1 cellular context compared by ENCODE assay signal in the genomic region with DNA sequence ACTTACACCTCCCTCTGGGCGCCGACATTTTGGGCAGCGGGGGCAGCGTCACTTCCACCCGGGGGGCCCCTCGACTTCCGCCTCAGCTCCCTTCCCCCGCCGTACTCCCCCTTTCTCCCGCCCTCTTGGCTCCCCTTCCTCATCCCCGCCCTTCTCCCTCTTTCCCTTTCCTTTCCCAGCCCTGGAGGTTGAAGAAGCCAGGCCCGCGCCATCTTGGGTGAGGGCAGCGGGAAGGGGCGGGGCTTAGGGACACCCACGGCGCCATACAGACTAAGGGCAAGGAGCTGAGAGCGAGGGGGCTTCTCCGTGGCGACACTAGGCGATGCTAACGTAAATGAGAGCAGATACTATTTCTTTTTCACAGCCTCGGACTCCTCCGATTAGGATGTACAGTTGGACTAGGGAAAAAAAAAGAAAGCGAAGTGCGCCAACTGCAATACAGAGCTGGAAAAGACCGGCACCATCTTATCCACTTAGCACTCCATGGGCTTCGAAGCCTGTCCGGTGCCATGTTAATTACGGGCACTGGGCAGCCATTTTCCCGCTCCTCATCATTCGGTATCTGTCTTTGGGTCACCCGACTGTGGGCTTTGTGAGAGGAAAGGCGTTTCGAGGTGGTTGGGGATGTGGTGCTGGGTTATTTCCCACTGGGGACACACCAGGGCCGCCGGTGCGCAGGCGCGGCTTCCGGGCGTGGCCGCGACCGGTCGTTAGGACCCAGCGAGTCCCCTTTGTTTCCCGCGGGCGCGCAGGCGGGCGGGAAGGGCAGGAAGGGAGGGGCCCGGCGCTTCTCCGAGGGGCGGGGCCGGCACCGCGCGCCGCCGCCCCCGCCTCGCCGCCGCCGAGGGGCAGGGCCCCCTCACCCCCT.
A peak's percentile ranks its signal among the peaks of the same experiment; 100 is the strongest.
TF ChIP-seq lines count a peak whose summit lies in the region.

A gene with protein sequence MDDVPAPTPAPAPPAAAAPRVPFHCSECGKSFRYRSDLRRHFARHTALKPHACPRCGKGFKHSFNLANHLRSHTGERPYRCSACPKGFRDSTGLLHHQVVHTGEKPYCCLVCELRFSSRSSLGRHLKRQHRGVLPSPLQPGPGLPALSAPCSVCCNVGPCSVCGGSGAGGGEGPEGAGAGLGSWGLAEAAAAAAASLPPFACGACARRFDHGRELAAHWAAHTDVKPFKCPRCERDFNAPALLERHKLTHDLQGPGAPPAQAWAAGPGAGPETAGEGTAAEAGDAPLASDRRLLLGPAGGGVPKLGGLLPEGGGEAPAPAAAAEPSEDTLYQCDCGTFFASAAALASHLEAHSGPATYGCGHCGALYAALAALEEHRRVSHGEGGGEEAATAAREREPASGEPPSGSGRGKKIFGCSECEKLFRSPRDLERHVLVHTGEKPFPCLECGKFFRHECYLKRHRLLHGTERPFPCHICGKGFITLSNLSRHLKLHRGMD (minus strand): TSS at position 50 of the 868 bp plus-strand sequence. CDS start 1,652 bp downstream, outside the sequence.
A gene with protein sequence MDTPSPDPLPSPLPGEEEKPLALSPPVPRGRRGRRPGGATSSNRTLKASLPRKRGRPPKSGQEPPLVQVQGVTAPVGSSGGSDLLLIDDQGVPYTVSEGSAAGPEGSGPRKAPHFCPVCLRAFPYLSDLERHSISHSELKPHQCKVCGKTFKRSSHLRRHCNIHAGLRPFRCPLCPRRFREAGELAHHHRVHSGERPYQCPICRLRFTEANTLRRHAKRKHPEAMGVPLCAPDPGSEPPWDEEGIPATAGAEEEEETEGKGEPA (plus strand): TSS at position 821 of the 868 bp plus-strand sequence. CDS start 1,825 bp downstream, outside the sequence.

TF ChIP-seq in K562, 482 proteins besides CTCF, POLR2A, EP300 and RAD21 (continued from another document and continues in another):
- TF ChIP-seq, protein P1, sequence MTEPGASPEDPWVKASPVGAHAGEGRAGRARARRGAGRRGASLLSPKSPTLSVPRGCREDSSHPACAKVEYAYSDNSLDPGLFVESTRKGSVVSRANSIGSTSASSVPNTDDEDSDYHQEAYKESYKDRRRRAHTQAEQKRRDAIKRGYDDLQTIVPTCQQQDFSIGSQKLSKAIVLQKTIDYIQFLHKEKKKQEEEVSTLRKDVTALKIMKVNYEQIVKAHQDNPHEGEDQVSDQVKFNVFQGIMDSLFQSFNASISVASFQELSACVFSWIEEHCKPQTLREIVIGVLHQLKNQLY (CRISPR knock-in tag; conservative IDR thresholded peaks at IDR 0.05), result no peak
- TF ChIP-seq, protein P2, sequence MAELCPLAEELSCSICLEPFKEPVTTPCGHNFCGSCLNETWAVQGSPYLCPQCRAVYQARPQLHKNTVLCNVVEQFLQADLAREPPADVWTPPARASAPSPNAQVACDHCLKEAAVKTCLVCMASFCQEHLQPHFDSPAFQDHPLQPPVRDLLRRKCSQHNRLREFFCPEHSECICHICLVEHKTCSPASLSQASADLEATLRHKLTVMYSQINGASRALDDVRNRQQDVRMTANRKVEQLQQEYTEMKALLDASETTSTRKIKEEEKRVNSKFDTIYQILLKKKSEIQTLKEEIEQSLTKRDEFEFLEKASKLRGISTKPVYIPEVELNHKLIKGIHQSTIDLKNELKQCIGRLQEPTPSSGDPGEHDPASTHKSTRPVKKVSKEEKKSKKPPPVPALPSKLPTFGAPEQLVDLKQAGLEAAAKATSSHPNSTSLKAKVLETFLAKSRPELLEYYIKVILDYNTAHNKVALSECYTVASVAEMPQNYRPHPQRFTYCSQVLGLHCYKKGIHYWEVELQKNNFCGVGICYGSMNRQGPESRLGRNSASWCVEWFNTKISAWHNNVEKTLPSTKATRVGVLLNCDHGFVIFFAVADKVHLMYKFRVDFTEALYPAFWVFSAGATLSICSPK (IDR thresholded peaks at IDR 0.05; ENCODE audit: borderline replicate concordance), result no peak
- peak; percentile 81 for TF ChIP-seq KAT8 (IDR thresholded peaks at IDR 0.05; ENCODE audit: low read depth)
- TF ChIP-seq HDAC8 (tag; IDR thresholded peaks at IDR 0.05), result peak; percentile 69; the same call in 1 of the 2 replicates
- TF ChIP-seq, protein P3, sequence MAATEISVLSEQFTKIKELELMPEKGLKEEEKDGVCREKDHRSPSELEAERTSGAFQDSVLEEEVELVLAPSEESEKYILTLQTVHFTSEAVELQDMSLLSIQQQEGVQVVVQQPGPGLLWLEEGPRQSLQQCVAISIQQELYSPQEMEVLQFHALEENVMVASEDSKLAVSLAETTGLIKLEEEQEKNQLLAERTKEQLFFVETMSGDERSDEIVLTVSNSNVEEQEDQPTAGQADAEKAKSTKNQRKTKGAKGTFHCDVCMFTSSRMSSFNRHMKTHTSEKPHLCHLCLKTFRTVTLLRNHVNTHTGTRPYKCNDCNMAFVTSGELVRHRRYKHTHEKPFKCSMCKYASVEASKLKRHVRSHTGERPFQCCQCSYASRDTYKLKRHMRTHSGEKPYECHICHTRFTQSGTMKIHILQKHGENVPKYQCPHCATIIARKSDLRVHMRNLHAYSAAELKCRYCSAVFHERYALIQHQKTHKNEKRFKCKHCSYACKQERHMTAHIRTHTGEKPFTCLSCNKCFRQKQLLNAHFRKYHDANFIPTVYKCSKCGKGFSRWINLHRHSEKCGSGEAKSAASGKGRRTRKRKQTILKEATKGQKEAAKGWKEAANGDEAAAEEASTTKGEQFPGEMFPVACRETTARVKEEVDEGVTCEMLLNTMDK (IDR thresholded peaks at IDR 0.05; ENCODE audit: borderline replicate concordance, insufficient read depth, low read depth, low read length, poor library complexity, severe bottlenecking), result no peak
- TF ChIP-seq, protein P4, sequence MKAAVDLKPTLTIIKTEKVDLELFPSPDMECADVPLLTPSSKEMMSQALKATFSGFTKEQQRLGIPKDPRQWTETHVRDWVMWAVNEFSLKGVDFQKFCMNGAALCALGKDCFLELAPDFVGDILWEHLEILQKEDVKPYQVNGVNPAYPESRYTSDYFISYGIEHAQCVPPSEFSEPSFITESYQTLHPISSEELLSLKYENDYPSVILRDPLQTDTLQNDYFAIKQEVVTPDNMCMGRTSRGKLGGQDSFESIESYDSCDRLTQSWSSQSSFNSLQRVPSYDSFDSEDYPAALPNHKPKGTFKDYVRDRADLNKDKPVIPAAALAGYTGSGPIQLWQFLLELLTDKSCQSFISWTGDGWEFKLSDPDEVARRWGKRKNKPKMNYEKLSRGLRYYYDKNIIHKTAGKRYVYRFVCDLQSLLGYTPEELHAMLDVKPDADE (conservative IDR thresholded peaks at IDR 0.05; ENCODE audit: control insufficient read depth, low read depth, low read length), result peak; percentile 25; the same call in 1 of the 2 replicates
- TF ChIP-seq, protein P5, sequence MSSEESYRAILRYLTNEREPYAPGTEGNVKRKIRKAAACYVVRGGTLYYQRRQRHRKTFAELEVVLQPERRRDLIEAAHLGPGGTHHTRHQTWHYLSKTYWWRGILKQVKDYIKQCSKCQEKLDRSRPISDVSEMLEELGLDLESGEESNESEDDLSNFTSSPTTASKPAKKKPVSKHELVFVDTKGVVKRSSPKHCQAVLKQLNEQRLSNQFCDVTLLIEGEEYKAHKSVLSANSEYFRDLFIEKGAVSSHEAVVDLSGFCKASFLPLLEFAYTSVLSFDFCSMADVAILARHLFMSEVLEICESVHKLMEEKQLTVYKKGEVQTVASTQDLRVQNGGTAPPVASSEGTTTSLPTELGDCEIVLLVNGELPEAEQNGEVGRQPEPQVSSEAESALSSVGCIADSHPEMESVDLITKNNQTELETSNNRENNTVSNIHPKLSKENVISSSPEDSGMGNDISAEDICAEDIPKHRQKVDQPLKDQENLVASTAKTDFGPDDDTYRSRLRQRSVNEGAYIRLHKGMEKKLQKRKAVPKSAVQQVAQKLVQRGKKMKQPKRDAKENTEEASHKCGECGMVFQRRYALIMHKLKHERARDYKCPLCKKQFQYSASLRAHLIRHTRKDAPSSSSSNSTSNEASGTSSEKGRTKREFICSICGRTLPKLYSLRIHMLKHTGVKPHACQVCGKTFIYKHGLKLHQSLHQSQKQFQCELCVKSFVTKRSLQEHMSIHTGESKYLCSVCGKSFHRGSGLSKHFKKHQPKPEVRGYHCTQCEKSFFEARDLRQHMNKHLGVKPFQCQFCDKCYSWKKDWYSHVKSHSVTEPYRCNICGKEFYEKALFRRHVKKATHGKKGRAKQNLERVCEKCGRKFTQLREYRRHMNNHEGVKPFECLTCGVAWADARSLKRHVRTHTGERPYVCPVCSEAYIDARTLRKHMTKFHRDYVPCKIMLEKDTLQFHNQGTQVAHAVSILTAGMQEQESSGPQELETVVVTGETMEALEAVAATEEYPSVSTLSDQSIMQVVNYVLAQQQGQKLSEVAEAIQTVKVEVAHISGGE (CRISPR knock-in tag; IDR thresholded peaks at IDR 0.05), result peak in 1 of 3 experiments; percentile 89; a peak in 2 of 6 replicates
- peak; percentile 50 for TF ChIP-seq RBBP5 (IDR thresholded peaks at IDR 0.05; ENCODE audit: borderline replicate concordance, insufficient read depth, low read length, poor library complexity, severe bottlenecking)
- TF ChIP-seq HDAC1 (IDR thresholded peaks at IDR 0.05), result peak in 1 of 2 experiments; percentile 12; a peak in 1 of 4 replicates
- TF ChIP-seq, protein P6, sequence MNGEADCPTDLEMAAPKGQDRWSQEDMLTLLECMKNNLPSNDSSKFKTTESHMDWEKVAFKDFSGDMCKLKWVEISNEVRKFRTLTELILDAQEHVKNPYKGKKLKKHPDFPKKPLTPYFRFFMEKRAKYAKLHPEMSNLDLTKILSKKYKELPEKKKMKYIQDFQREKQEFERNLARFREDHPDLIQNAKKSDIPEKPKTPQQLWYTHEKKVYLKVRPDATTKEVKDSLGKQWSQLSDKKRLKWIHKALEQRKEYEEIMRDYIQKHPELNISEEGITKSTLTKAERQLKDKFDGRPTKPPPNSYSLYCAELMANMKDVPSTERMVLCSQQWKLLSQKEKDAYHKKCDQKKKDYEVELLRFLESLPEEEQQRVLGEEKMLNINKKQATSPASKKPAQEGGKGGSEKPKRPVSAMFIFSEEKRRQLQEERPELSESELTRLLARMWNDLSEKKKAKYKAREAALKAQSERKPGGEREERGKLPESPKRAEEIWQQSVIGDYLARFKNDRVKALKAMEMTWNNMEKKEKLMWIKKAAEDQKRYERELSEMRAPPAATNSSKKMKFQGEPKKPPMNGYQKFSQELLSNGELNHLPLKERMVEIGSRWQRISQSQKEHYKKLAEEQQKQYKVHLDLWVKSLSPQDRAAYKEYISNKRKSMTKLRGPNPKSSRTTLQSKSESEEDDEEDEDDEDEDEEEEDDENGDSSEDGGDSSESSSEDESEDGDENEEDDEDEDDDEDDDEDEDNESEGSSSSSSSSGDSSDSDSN (IDR thresholded peaks at IDR 0.05; ENCODE audit: borderline replicate concordance in 1 of 2, low read depth in 2 of 2, low read length in 2 of 2), result no peak
- TF ChIP-seq, protein P7, sequence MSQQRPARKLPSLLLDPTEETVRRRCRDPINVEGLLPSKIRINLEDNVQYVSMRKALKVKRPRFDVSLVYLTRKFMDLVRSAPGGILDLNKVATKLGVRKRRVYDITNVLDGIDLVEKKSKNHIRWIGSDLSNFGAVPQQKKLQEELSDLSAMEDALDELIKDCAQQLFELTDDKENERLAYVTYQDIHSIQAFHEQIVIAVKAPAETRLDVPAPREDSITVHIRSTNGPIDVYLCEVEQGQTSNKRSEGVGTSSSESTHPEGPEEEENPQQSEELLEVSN (IDR thresholded peaks at IDR 0.05; ENCODE audit: borderline replicate concordance in 1 of 2, extremely low read depth in 1 of 2, insufficient read depth in 1 of 2, insufficient read length in 1 of 2, low read depth in 1 of 2, low read length in 1 of 2, poor library complexity in 1 of 2, severe bottlenecking in 1 of 2), result peak in 1 of 2 experiments; percentile 86
- peak; percentile 31 for TF ChIP-seq PML (IDR thresholded peaks at IDR 0.05; ENCODE audit: low read length)
- TF ChIP-seq, protein P8, sequence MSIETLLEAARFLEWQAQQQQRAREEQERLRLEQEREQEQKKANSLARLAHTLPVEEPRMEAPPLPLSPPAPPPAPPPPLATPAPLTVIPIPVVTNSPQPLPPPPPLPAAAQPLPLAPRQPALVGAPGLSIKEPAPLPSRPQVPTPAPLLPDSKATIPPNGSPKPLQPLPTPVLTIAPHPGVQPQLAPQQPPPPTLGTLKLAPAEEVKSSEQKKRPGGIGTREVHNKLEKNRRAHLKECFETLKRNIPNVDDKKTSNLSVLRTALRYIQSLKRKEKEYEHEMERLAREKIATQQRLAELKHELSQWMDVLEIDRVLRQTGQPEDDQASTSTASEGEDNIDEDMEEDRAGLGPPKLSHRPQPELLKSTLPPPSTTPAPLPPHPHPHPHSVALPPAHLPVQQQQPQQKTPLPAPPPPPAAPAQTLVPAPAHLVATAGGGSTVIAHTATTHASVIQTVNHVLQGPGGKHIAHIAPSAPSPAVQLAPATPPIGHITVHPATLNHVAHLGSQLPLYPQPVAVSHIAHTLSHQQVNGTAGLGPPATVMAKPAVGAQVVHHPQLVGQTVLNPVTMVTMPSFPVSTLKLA (conservative IDR thresholded peaks at IDR 0.05), result peak; percentile 60 to 75
- TF ChIP-seq, protein P9, sequence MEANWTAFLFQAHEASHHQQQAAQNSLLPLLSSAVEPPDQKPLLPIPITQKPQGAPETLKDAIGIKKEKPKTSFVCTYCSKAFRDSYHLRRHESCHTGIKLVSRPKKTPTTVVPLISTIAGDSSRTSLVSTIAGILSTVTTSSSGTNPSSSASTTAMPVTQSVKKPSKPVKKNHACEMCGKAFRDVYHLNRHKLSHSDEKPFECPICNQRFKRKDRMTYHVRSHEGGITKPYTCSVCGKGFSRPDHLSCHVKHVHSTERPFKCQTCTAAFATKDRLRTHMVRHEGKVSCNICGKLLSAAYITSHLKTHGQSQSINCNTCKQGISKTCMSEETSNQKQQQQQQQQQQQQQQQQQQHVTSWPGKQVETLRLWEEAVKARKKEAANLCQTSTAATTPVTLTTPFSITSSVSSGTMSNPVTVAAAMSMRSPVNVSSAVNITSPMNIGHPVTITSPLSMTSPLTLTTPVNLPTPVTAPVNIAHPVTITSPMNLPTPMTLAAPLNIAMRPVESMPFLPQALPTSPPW (CRISPR knock-in tag; IDR thresholded peaks at IDR 0.05), result peak; percentile 83
- no peak for TF ChIP-seq ZNF77 (CRISPR knock-in tag; IDR thresholded peaks at IDR 0.05)
- TF ChIP-seq ZNF239 (CRISPR knock-in tag; IDR thresholded peaks at IDR 0.05), result no peak
- TF ChIP-seq RBM34 (IDR thresholded peaks at IDR 0.05; ENCODE audit: borderline replicate concordance, insufficient read depth, low read length), result no peak
- peak; percentile 59 for TF ChIP-seq CHD1 (IDR thresholded peaks at IDR 0.05; ENCODE audit: low read length)
- no peak for TF ChIP-seq STAG1 (CRISPR knock-in tag; IDR thresholded peaks at IDR 0.05; ENCODE audit: borderline replicate concordance)
- TF ChIP-seq ZNF696 (CRISPR knock-in tag; conservative IDR thresholded peaks at IDR 0.05), result no peak
- TF ChIP-seq, protein P10, sequence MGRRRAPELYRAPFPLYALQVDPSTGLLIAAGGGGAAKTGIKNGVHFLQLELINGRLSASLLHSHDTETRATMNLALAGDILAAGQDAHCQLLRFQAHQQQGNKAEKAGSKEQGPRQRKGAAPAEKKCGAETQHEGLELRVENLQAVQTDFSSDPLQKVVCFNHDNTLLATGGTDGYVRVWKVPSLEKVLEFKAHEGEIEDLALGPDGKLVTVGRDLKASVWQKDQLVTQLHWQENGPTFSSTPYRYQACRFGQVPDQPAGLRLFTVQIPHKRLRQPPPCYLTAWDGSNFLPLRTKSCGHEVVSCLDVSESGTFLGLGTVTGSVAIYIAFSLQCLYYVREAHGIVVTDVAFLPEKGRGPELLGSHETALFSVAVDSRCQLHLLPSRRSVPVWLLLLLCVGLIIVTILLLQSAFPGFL (CRISPR knock-in tag; IDR thresholded peaks at IDR 0.05), result no peak
- no peak for TF ChIP-seq SAFB (IDR thresholded peaks at IDR 0.05; ENCODE audit: borderline replicate concordance, low read depth, low read length)
